29 cellular contexts compared by ENCODE assay signal in the genomic region with DNA sequence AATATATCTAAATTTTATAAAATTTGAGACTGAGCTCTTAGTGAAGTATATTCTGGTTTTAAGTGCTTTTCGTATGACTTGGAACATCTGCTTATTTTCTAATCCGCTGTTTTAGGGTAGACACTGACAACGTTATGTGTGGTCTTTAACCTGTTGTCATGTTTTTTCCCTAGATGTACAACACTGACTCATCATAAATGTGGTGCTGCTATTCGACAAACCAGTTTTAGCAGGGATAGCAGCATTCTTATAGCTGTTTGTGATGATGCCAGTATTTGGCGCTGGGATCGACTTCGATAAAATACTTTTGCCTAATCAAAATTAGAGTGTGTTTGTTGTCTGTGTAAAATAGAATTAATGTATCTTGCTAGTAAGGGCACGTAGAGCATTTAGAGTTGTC.
"Had no signal": no experiment of that assay in that cellular context is flagged by ENCODE, and none has a peak within 500 bp of the region (broad histone marks: within the 10 kb centered on the region; RNA-seq: fewer than 3 reads in every experiment).

No MANE protein-coding gene starts in this region.

- H3K4me3 ChIP-seq: adrenal gland, ascending aorta, cardiac muscle cell had no signal

- H3K4me2 ChIP-seq: SK-N-SH had no signal

- H3K9me3 Mint-ChIP-seq: activated naive CD4-positive, alpha-beta T cell treated with anti-CD3 and anti-CD28 coated beads for 36 hours; activated naive CD8-positive, alpha-beta T cell treated with anti-CD3 and anti-CD28 coated beads for 36 hours had no signal

- ATAC-seq: activated CD8-positive, alpha-beta T cell treated with anti-CD3 and anti-CD28 coated beads, Interleukin-2, amount 10 ng/mL, durations not matched to agents 7 days and 5 days; Panc1; Right ventricle myocardium inferior had no signal

- H3K4me1 ChIP-seq: adrenal gland, ascending aorta had no signal

- H3K9me3 ChIP-seq: adrenal gland, ascending aorta, SK-N-SH had no signal

- H3K27ac Mint-ChIP-seq: activated CD8-positive, alpha-beta T cell treated with anti-CD3 and anti-CD28 coated beads, Interleukin-2, amount 10 ng/mL, durations not matched to agents 7 days and 5 days; activated naive CD4-positive, alpha-beta T cell treated with anti-CD3 and anti-CD28 coated beads for 36 hours; activated naive CD8-positive, alpha-beta T cell treated with anti-CD3 and anti-CD28 coated beads for 36 hours had no signal

- H3K27me3 ChIP-seq: adrenal gland, ascending aorta, brain microvascular endothelial cell, cardiac muscle cell had no signal

- H3K36me3 ChIP-seq: brain microvascular endothelial cell had no signal

- H3K4me3 Mint-ChIP-seq: activated CD8-positive, alpha-beta T cell treated with anti-CD3 and anti-CD28 coated beads, Interleukin-2, amount 10 ng/mL, durations not matched to agents 7 days and 5 days; activated naive CD4-positive, alpha-beta T cell treated with anti-CD3 and anti-CD28 coated beads for 36 hours; activated naive CD8-positive, alpha-beta T cell treated with anti-CD3 and anti-CD28 coated beads for 36 hours had no signal

- H3K9ac ChIP-seq: SK-N-SH had no signal

- H3K27me3 Mint-ChIP-seq: activated naive CD8-positive, alpha-beta T cell treated with anti-CD3 and anti-CD28 coated beads for 36 hours had no signal

- H3K27ac ChIP-seq: adrenal gland, ascending aorta, brain microvascular endothelial cell, cardiac muscle cell, WERI-Rb-1 had no signal

- DNase-seq: activated CD4-positive, alpha-beta T cell treated with anti-CD3 and anti-CD28 coated beads for 4 hours; activated CD4-positive, alpha-beta T cell treated with anti-CD3 and anti-CD28 coated beads, Interleukin-2, amount 50 U/mL, for 4 hours; activated CD8-positive, alpha-beta memory T cell treated with anti-CD3 and anti-CD28 coated beads, Interleukin-2, amount 50 U/mL, for 48 hours; activated CD8-positive, alpha-beta T cell treated with anti-CD3 and anti-CD28 coated beads, Interleukin-2, amount 10 ng/mL, durations not matched to agents 7 days and 5 days; activated gamma-delta T cell; activated naive CD4-positive, alpha-beta T cell treated with anti-CD3 and anti-CD28 coated beads for 36 hours; activated naive CD8-positive, alpha-beta T cell treated with anti-CD3 and anti-CD28 coated beads for 36 hours; activated T-cell treated with anti-CD3 and anti-CD28 coated beads, Interleukin-2, amount 50 U/mL, for 1 hour; adrenal gland; brain microvascular endothelial cell; Karpas-422; MM.1S; NCI-H1105; NCI-H1436; NCI-H1694 treated with DMSO at 0.1 percent for 48 hours; NCI-H2029 treated with DMSO at 0.1 percent for 48 hours; NCI-H345; NCI-H510A; NCI-H69; NK-92 treated with Interleukin-12 subunit alpha and Interleukin-12 subunit beta, amount 100 ng/mL, for 24 hours; OCI-M1; RPMI8226; SK-N-SH; T-helper 1 cell; WERI-Rb-1 had no signal
